8 cellular contexts compared by ENCODE assay signal in the genomic region with DNA sequence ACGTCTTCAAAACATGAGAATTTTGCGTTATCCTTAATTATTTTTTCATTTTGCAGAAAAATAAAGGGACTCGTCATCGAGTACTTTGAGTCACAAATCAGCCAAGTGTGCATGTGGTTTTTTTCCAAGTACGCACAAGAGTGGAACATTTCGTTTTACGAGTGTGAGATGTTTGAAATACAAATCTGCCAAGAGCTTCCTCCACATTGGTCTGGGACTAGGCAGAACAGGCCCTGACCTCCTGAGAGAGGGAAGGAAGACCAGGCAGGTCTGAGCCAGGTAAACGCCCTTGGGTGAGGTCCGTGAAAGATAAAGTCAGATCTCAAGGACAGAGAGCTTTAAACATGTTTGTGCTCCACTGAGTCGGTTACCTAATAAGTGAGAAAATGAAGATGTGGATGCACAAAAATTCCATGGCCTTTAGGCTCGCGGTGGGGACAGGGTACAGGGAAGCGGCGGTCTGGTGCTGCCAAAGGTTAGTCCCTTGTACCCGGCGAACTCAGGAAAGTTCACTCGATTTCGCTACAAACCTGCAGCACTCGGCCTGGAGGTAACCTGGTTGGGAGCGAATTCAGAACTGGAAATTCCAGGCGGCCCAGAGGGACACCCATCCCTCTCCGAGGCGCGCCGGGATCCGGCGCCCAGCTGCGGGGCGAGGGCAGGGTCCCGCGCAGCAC. TPM values are rescaled to one million over a fixed set of nuclear protein-coding genes. Genes with fewer than 3 reads are reported as not detected.
DNase-seq lines count a peak whose midpoint lies in the region; ATAC-seq and TF ChIP-seq lines count a peak whose summit lies in the region.

No MANE protein-coding gene starts in this region.

- H3K4me3 ChIP-seq in BJ (ENCODE audit: low read depth, low read length) (peak overlapping the region; percentile 54), breast epithelium (peak overlapping the region; percentile 98 to 99 (median 99))
- H3K4me3 ChIP-seq in Jurkat, Clone E6-1 (ENCODE audit: low read length): peak overlapping the region; percentile 94

- peak overlapping the region; percentile 90 to 94 for H3K4me3 Mint-ChIP-seq in stimulated activated naive CD8-positive, alpha-beta T cell treated with anti-CD3 and anti-CD28 coated beads, Interleukin-15, amount 100 ng/mL, for 72 hours

- peak; percentile 5 for ATAC-seq in GM19372 (IDR thresholded peaks at IDR 0.05; ENCODE audit: low read depth, unreplicated experiment)
- ATAC-seq in stimulated activated naive CD8-positive, alpha-beta T cell treated with anti-CD3 and anti-CD28 coated beads, Interleukin-15, amount 100 ng/mL, for 72 hours: peak; percentile 22
- ATAC-seq in HG03439 (IDR thresholded peaks at IDR 0.05; ENCODE audit: unreplicated experiment): no peak

- POLR2A ChIA-PET in BJ (lab: Charles Lee): no interaction called here

- no peaks in the 10 kb centered on the region for H3K9me3 Mint-ChIP-seq in stimulated activated naive CD8-positive, alpha-beta T cell treated with anti-CD3 and anti-CD28 coated beads, Interleukin-15, amount 100 ng/mL, for 72 hours

- TF ChIP-seq CTCF in BJ (IDR thresholded peaks at IDR 0.05; ENCODE audit: insufficient read depth, low read depth, low read length) (no peak), breast epithelium (IDR thresholded peaks at IDR 0.05) (no peak)

- peaks cover 9 to 16% of the 10 kb centered on the region in 2 donors for H3K4me1 ChIP-seq in breast epithelium

- H3K27me3 ChIP-seq in BJ (ENCODE audit: control insufficient read depth, insufficient read depth, low read length) (no peaks in the 10 kb centered on the region), breast epithelium (no peaks in the 10 kb centered on the region)

- no peaks in the 10 kb centered on the region for H3K36me3 ChIP-seq in BJ (ENCODE audit: control insufficient read depth, insufficient read depth, low read length)
- H3K36me3 ChIP-seq in breast epithelium: no peaks in the 10 kb centered on the region

- no peaks in the 10 kb centered on the region for H3K9me3 ChIP-seq in breast epithelium

- no peaks in the 10 kb centered on the region for H3K27me3 Mint-ChIP-seq in stimulated activated naive CD8-positive, alpha-beta T cell treated with anti-CD3 and anti-CD28 coated beads, Interleukin-15, amount 100 ng/mL, for 72 hours

- H3K27ac Mint-ChIP-seq in stimulated activated naive CD8-positive, alpha-beta T cell treated with anti-CD3 and anti-CD28 coated beads, Interleukin-15, amount 100 ng/mL, for 72 hours: peak overlapping the region; percentile 64 to 97

- DNase-seq in BJ (ENCODE audit: low read depth): no peak
- no peak for DNase-seq in Jurkat, Clone E6-1 (ENCODE audit: low read depth, low spot score)
- peak in 1 of 2 donors; percentile 59 for DNase-seq in breast epithelium (ENCODE audit: low spot score in 2 of 2)
- DNase-seq in kidney glomerular epithelial cell (lab: John Stamatoyannopoulos, UW): peak; percentile 43
- peak; percentile 15 to 35 for DNase-seq in stimulated activated naive CD8-positive, alpha-beta T cell treated with anti-CD3 and anti-CD28 coated beads, Interleukin-15, amount 100 ng/mL, for 72 hours
- no peak for DNase-seq in stimulated activated naive CD4-positive, alpha-beta T cell treated with Interleukin-2 at 50 U/mL for 16 hours (lab: John Stamatoyannopoulos, UW)

- peak overlapping the region; percentile 100 for H3K27ac ChIP-seq in breast epithelium

- peaks cover 59% of the 10 kb centered on the region for H3K4me1 Mint-ChIP-seq in stimulated activated naive CD8-positive, alpha-beta T cell treated with anti-CD3 and anti-CD28 coated beads, Interleukin-15, amount 100 ng/mL, for 72 hours

- TF ChIP-seq POLR2A in breast epithelium (IDR thresholded peaks at IDR 0.05): no peak

- intact Hi-C loops in breast epithelium (cut with DNase I; ENCODE audit: low total_unique reads): no loop called here

- CTCF ChIA-PET in BJ (lab: Yijun Ruan, JAX): interaction anchor here (0.8 to 1.7 kb wide), 5 partner anchors 8 to 348 kb away, joined by 3 to 5 read pairs (median 3); a partner anchor contains a TSS

RNA-seq across cellular contexts. Expression of a gene that starts 0.4 kb away (rescaled TPM):
- 173 and 299 TPM in 2 replicates for polyA plus RNA-seq in BJ (2011; rRNA removed)
- 25.8 and 53.1 TPM in 2 replicates for polyA minus RNA-seq in BJ (2011; rRNA and poly(A)+ RNA removed)
- polyA plus RNA-seq in Jurkat, Clone E6-1 (2012; ENCODE audit: insufficient read depth, insufficient read length): 203 TPM
- 100 to 1,000 TPM; 369 to 727 (median 475) TPM for total RNA-seq in breast epithelium

Comparison
In these comparisons a context has a peak if more than half of its experiments do, and no peak if none do; other contexts are left out.
1. DNase-seq: peak in kidney glomerular epithelial cell (single experiment) and stimulated activated naive CD8-positive, alpha-beta T cell treated with anti-CD3 and anti-CD28 coated beads, Interleukin-15, amount 100 ng/mL, for 72 hours (2 of 2); none in BJ (single experiment), Jurkat, Clone E6-1 (single experiment) and stimulated activated naive CD4-positive, alpha-beta T cell treated with Interleukin-2 at 50 U/mL for 16 hours (single experiment).
2. Peak in every context shown above with its lines, with median percentiles within 50 percentile points of each other: H3K4me3 ChIP-seq.